ENCODE assay signal across 1 cellular context in genomic region chr13:45447050-45447661, GRCh38.
TF ChIP-seq lines count a peak whose summit lies in the region.

No MANE protein-coding gene starts in this region.

TF ChIP-seq in HepG2, 621 proteins besides CTCF, POLR2A, EP300 and RAD21 (continued from another document and continues in another):
- TF ChIP-seq ELK4 (CRISPR knock-in tag; IDR thresholded peaks at IDR 0.05; ENCODE audit: borderline replicate concordance) (no peak), ZNF562 (CRISPR knock-in tag; IDR thresholded peaks at IDR 0.05; ENCODE audit: borderline replicate concordance) (no peak), HOXA7 (CRISPR knock-in tag; IDR thresholded peaks at IDR 0.05) (no peak), IKZF1 (IDR thresholded peaks at IDR 0.05) (no peak), XRCC5 (optimal IDR thresholded peaks at IDR 0.05; ENCODE audit: low read length) (peak; percentile 65), MYPOP (CRISPR knock-in tag; IDR thresholded peaks at IDR 0.05) (no peak; the same call in none of the 2 replicates), SP5 (CRISPR knock-in tag; IDR thresholded peaks at IDR 0.05; ENCODE audit: borderline replicate concordance, low read depth) (peak; percentile 34; the same call in 1 of the 2 replicates), ZNF607 (CRISPR knock-in tag; IDR thresholded peaks at IDR 0.05; ENCODE audit: borderline replicate concordance) (no peak), SNRNP70 (IDR thresholded peaks at IDR 0.05; ENCODE audit: low read depth, low read length) (no peak), NPAS2 (CRISPR knock-in tag; IDR thresholded peaks at IDR 0.05; ENCODE audit: borderline replicate concordance) (no peak), FLYWCH1 (CRISPR knock-in tag; IDR thresholded peaks at IDR 0.05) (no peak), MED13 (CRISPR knock-in tag; IDR thresholded peaks at IDR 0.05) (peak; percentile 78; the same call in 1 of the 2 replicates), ZNF792 (CRISPR knock-in tag; IDR thresholded peaks at IDR 0.05) (peak; percentile 66; the same call in 1 of the 2 replicates), CENPBD1 (CRISPR knock-in tag; IDR thresholded peaks at IDR 0.05; ENCODE audit: borderline replicate concordance, low read depth) (no peak), ZNF496 (CRISPR knock-in tag; IDR thresholded peaks at IDR 0.05; ENCODE audit: insufficient replicate concordance) (no peak), SMC3 (IDR thresholded peaks at IDR 0.05; ENCODE audit: low read length) (no peak), NFE2L1 (CRISPR knock-in tag; IDR thresholded peaks at IDR 0.05; ENCODE audit: borderline replicate concordance) (no peak), ZMYM2 (CRISPR knock-in tag; IDR thresholded peaks at IDR 0.05) (peak; percentile 17; the same call in 1 of the 2 replicates), CBFB (CRISPR knock-in tag; IDR thresholded peaks at IDR 0.05) (no peak), ZBTB49 (CRISPR knock-in tag; IDR thresholded peaks at IDR 0.05; ENCODE audit: borderline replicate concordance) (no peak), ZNF558 (CRISPR knock-in tag; IDR thresholded peaks at IDR 0.05; ENCODE audit: borderline replicate concordance) (no peak), ETV5 (CRISPR knock-in tag; IDR thresholded peaks at IDR 0.05; ENCODE audit: borderline replicate concordance) (peak; percentile 44; the same call in 1 of the 2 replicates), ZC3H4 (CRISPR knock-in tag; IDR thresholded peaks at IDR 0.05; ENCODE audit: borderline replicate concordance) (no peak), E2F2 (CRISPR knock-in tag; IDR thresholded peaks at IDR 0.05; ENCODE audit: borderline replicate concordance) (no peak), PRDM10 (CRISPR knock-in tag; IDR thresholded peaks at IDR 0.05; ENCODE audit: low read depth) (0 out of 2 replicates have a peak, but pooled peaks have one; percentile 21), CCDC6 (CRISPR knock-in tag; IDR thresholded peaks at IDR 0.05) (peak; percentile 47; the same call in 1 of the 2 replicates), ZNF230 (CRISPR knock-in tag; IDR thresholded peaks at IDR 0.05) (no peak), KLF13 (CRISPR knock-in tag; IDR thresholded peaks at IDR 0.05) (no peak), MXI1 (IDR thresholded peaks at IDR 0.05; ENCODE audit: borderline replicate concordance, low read depth, low read length) (peak; percentile 61; the same call in 1 of the 3 replicates), HOXD1 (CRISPR knock-in tag; IDR thresholded peaks at IDR 0.05) (0 out of 2 replicates have a peak, but pooled peaks have one; percentile 66), ATF4 (CRISPR knock-in tag; IDR thresholded peaks at IDR 0.05) (peak; percentile 54 to 76; a peak in 3 of 4 replicates), KDM3A (CRISPR knock-in tag; IDR thresholded peaks at IDR 0.05; ENCODE audit: low read depth) (no peak; the same call in 1 of the 2 replicates), FOXC1 (CRISPR knock-in tag; IDR thresholded peaks at IDR 0.05; ENCODE audit: borderline replicate concordance) (peak; percentile 31; the same call in 1 of the 2 replicates), ZNF616 (CRISPR knock-in tag; IDR thresholded peaks at IDR 0.05; ENCODE audit: low read depth) (no peak), HOXA9 (CRISPR knock-in tag; IDR thresholded peaks at IDR 0.05; ENCODE audit: borderline replicate concordance) (no peak), TCF12 (IDR thresholded peaks at IDR 0.05) (no peak), TCF12 (CRISPR knock-in tag; IDR thresholded peaks at IDR 0.05) (no peak), ZNF530 (CRISPR knock-in tag; IDR thresholded peaks at IDR 0.05; ENCODE audit: low read depth) (no peak), HDAC1 (CRISPR knock-in tag; IDR thresholded peaks at IDR 0.05) (peak; percentile 70), ZBTB20 (CRISPR knock-in tag; IDR thresholded peaks at IDR 0.05; ENCODE audit: borderline replicate concordance, low read depth) (0 out of 2 replicates have a peak, but pooled peaks have one; percentile 45)
- TF ChIP-seq, protein P1, sequence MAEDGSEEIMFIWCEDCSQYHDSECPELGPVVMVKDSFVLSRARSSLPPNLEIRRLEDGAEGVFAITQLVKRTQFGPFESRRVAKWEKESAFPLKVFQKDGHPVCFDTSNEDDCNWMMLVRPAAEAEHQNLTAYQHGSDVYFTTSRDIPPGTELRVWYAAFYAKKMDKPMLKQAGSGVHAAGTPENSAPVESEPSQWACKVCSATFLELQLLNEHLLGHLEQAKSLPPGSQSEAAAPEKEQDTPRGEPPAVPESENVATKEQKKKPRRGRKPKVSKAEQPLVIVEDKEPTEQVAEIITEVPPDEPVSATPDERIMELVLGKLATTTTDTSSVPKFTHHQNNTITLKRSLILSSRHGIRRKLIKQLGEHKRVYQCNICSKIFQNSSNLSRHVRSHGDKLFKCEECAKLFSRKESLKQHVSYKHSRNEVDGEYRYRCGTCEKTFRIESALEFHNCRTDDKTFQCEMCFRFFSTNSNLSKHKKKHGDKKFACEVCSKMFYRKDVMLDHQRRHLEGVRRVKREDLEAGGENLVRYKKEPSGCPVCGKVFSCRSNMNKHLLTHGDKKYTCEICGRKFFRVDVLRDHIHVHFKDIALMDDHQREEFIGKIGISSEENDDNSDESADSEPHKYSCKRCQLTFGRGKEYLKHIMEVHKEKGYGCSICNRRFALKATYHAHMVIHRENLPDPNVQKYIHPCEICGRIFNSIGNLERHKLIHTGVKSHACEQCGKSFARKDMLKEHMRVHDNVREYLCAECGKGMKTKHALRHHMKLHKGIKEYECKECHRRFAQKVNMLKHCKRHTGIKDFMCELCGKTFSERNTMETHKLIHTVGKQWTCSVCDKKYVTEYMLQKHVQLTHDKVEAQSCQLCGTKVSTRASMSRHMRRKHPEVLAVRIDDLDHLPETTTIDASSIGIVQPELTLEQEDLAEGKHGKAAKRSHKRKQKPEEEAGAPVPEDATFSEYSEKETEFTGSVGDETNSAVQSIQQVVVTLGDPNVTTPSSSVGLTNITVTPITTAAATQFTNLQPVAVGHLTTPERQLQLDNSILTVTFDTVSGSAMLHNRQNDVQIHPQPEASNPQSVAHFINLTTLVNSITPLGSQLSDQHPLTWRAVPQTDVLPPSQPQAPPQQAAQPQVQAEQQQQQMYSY (CRISPR knock-in tag; IDR thresholded peaks at IDR 0.05) = no peak
- TF ChIP-seq, protein P2, sequence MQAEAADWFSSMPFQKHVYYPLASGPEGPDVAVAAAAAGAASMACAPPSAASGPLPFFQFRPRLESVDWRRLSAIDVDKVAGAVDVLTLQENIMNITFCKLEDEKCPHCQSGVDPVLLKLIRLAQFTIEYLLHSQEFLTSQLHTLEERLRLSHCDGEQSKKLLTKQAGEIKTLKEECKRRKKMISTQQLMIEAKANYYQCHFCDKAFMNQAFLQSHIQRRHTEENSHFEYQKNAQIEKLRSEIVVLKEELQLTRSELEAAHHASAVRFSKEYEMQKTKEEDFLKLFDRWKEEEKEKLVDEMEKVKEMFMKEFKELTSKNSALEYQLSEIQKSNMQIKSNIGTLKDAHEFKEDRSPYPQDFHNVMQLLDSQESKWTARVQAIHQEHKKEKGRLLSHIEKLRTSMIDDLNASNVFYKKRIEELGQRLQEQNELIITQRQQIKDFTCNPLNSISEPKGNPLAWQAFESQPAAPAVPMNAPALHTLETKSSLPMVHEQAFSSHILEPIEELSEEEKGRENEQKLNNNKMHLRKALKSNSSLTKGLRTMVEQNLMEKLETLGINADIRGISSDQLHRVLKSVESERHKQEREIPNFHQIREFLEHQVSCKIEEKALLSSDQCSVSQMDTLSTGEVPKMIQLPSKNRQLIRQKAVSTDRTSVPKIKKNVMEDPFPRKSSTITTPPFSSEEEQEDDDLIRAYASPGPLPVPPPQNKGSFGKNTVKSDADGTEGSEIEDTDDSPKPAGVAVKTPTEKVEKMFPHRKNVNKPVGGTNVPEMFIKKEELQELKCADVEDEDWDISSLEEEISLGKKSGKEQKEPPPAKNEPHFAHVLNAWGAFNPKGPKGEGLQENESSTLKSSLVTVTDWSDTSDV (CRISPR knock-in tag; IDR thresholded peaks at IDR 0.05) = no peak; the same call in 1 of the 2 replicates
